In genomic region chr22:38756631-38757463, GRCh38 we compare ENCODE assay signal across 8 cellular contexts. TPM values are rescaled to one million over a fixed set of nuclear protein-coding genes. Genes with fewer than 3 reads are reported as not detected.
A peak's percentile ranks its signal among the peaks of the same experiment; 100 is the strongest.
DNase-seq lines count a peak whose midpoint lies in the region; ATAC-seq and TF ChIP-seq lines count a peak whose summit lies in the region.

No MANE protein-coding gene starts in this region.

- POLR2A ChIA-PET in HEK293 (lab: Yijun Ruan, JAX): interaction anchor here (1.1 to 1.9 kb wide), 3 partner anchors 9 to 25 kb away, joined by 3 to 8 read pairs (median 4); no protein-coding TSS in a partner anchor

- H3K36me3 ChIP-seq in HEK293 (ENCODE audit: control insufficient read depth in 2 of 2, insufficient read depth in 1 of 2, low read length in 2 of 2): peaks cover 5 to 19% of the 10 kb centered on the region in 2 experiments; a peak in 2 of 3 replicates

- H3K4me3 Mint-ChIP-seq in immature natural killer cell: peak overlapping the region; percentile 89 to 92 (median 92)

- H3K27ac Mint-ChIP-seq in immature natural killer cell: peak overlapping the region; percentile 78 to 96 (median 91)

- no peak for ATAC-seq in HG03354 (IDR thresholded peaks at IDR 0.05; ENCODE audit: poor library complexity, severe bottlenecking, unreplicated experiment)

- H3K27ac ChIP-seq in HEK293 (ENCODE audit: extremely low read depth, low read depth, low read length): peak overlapping the region; percentile 97; the same call in 1 of the 2 replicates
- H3K27ac ChIP-seq in temporal lobe (ENCODE audit: low read depth, low read length): peak overlapping the region; percentile 90

- no peak for TF ChIP-seq CTCF in AG10803 (conservative IDR thresholded peaks at IDR 0.05; ENCODE audit: low read length)
- TF ChIP-seq CTCF in HEK293 (tag by site-specific recombination; IDR thresholded peaks at IDR 0.05): no peak

- peaks cover 50 to 70% of the 10 kb centered on the region in 2 donors for H3K4me1 Mint-ChIP-seq in immature natural killer cell

- H3K27me3 Mint-ChIP-seq in immature natural killer cell (ENCODE audit: low read depth in 3 of 3): peaks cover 10 to 20% (median 18%) of the 10 kb centered on the region in 3 donors

- peaks cover 20 to 28% (median 25%) of the 10 kb centered on the region in 3 donors for H3K36me3 Mint-ChIP-seq in immature natural killer cell

- H3K4me3 ChIP-seq in AG10803 (ENCODE audit: low read length) (peak overlapping the region; percentile 12), HEK293 (ENCODE audit: low read depth, low read length) (peak overlapping the region; percentile 71; the same call in 1 of the 2 replicates)

- H3K4me1 ChIP-seq in HEK293 (ENCODE audit: control insufficient read depth, insufficient read depth, low read length): peaks cover 9% of the 10 kb centered on the region

- no peaks in the 10 kb centered on the region for H3K9me3 ChIP-seq in HEK293 (ENCODE audit: control insufficient read depth, insufficient read depth, low read depth, low read length)

- CTCF ChIA-PET in HEK293 (lab: Yijun Ruan, JAX): interaction anchor here (1.3 to 5.1 kb wide), 3 partner anchors 9 to 114 kb away, joined by 3 to 48 read pairs (median 23); no protein-coding TSS in a partner anchor

- no peaks in the 10 kb centered on the region for H3K9me3 Mint-ChIP-seq in immature natural killer cell

- no peak for DNase-seq in AG10803 (ENCODE audit: low read depth)
- DNase-seq in activated T-cell treated with anti-CD3 and anti-CD28 coated beads, Interleukin-2, amount 50 U/mL, for 48 hours: peak; percentile 58 to 62
- DNase-seq in immature natural killer cell: no peak
- DNase-seq in glomerular visceral epithelial cell (ENCODE audit: extremely low spot score): no peak
- no peak for DNase-seq in activated CD4-positive, CD25-positive, alpha-beta regulatory T cell (lab: John Stamatoyannopoulos, UW)

TF ChIP-seq in HEK293, 187 proteins besides CTCF, POLR2A, EP300 and RAD21:
- TF ChIP-seq PRDM10 (tag by site-specific recombination; IDR thresholded peaks at IDR 0.05): no peak
- no peak for TF ChIP-seq ZNF558 (tag by site-specific recombination; IDR thresholded peaks at IDR 0.05)
- no peak for TF ChIP-seq ZNF248 (tag by site-specific recombination; IDR thresholded peaks at IDR 0.05)
- no peak for TF ChIP-seq ZNF341 (tag by site-specific recombination; IDR thresholded peaks at IDR 0.05; ENCODE audit: low read depth)
- no peak for TF ChIP-seq ZNF488 (tag by site-specific recombination; IDR thresholded peaks at IDR 0.05)
- TF ChIP-seq ZBTB48 (tag by site-specific recombination; IDR thresholded peaks at IDR 0.05): no peak
- TF ChIP-seq ZSCAN5A (tag by site-specific recombination; IDR thresholded peaks at IDR 0.05): no peak
- TF ChIP-seq ZNF18 (tag by site-specific recombination; IDR thresholded peaks at IDR 0.05): no peak
- no peak for TF ChIP-seq KLF17 (tag by site-specific recombination; IDR thresholded peaks at IDR 0.05)

RNA-seq across cellular contexts. Expression of gene SUN2, which starts 1.0 kb away (rescaled TPM):
- 100 to 1,000 TPM; 444 to 668 (median 473) TPM for polyA plus RNA-seq in immature natural killer cell
- 77.9 TPM for total RNA-seq in temporal lobe

RNA-seq across cellular contexts. Expression of gene DNAL4, which starts 37.1 kb away (rescaled TPM):
- polyA plus RNA-seq in immature natural killer cell: 10 to 100 TPM; 16.7 to 16.9 (median 16.8) TPM
- total RNA-seq in temporal lobe: 17.7 TPM

RNA-seq across cellular contexts. Expression of gene GTPBP1, which starts 51.1 kb away (rescaled TPM):
- polyA plus RNA-seq in immature natural killer cell: 10 to 100 TPM; 13.0 to 35.5 (median 15.4) TPM
- 28.5 TPM for total RNA-seq in temporal lobe

RNA-seq across cellular contexts. Expression of gene JOSD1, which starts 56.1 kb away (rescaled TPM):
- 10 to 100 TPM; 10.6 to 17.9 (median 11.2) TPM for polyA plus RNA-seq in immature natural killer cell
- total RNA-seq in temporal lobe: 44.5 TPM

Comparison
In these comparisons a context has a peak if more than half of its experiments do, and no peak if none do; other contexts are left out.
1. DNase-seq: peak in activated T-cell treated with anti-CD3 and anti-CD28 coated beads, Interleukin-2, amount 50 U/mL, for 48 hours (2 of 2); none in AG10803 (single experiment), immature natural killer cell (0 of 3), glomerular visceral epithelial cell (single experiment) and activated CD4-positive, CD25-positive, alpha-beta regulatory T cell (0 of 4).